Comparison of ENCODE assay signal across 8 cellular contexts in the genomic region with DNA sequence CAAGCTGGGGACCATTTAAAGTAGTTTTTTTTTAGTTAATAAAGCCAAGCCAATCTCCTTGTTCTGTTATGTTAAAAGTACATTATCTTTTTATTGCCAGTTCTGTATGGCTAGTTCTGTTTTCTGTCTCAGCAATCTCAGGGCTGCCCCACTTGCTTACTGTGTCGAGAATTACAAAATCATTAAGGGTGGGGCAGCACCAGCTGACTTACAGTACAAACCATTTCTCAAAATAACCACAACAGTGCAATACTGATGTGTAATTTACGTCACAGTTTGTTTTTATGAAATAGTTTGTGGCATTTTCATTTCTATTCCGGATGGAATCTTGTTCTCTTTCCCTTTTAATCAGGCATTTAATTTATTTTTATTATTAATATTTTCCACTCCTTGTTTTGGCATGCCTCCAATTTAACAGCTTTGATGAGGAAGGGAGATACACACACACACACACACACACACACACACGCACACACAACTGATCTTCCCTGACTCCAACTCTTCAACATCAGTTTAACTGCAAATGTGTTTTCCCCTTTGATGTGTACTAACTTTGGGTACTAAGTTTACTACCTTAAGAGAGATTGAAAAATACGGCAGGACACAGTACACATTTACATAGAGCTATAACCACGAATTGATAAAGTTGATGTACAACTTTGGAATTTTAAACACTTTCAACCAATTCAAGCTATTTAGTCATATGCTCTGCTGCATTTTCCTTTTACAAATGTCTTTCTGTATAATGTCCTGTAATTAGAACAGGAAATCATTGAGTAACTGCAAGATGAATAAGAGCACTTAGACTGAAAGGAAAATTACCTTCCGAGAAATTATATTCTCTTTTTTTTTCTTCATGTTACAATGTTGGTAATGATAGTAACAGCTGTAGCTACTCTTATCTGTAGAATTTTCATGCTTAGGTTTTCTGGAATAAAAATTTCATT.
DNase-seq lines count a peak whose midpoint lies in the region; ATAC-seq, FAIRE-seq and TF ChIP-seq lines count a peak whose summit lies in the region.

No MANE protein-coding gene starts in this region.

- peak; percentile 59 for FAIRE-seq in pancreas (lab: Jason Lieb, UNC)

- H2AFZ ChIP-seq in Loucy (ENCODE audit: low read length), result no peak overlapping the region

- H3K9me2 ChIP-seq in Loucy (replicated peaks; ENCODE audit: low read depth, low read length), result no peaks in the 10 kb centered on the region

- peak overlapping the region; percentile 71 for H3K9ac ChIP-seq in Loucy (ENCODE audit: low read depth, low read length, poor library complexity, severe bottlenecking)

- peaks cover 29% of the 10 kb centered on the region; the same call in 1 of the 2 replicates for H3K36me3 ChIP-seq in Loucy (ENCODE audit: insufficient read depth, low read length)
- H3K36me3 ChIP-seq in pancreas, result no peaks in the 10 kb centered on the region

- H4K20me1 ChIP-seq in Loucy (ENCODE audit: insufficient read depth, low read length, poor library complexity, severe bottlenecking), result no peaks in the 10 kb centered on the region

- ATAC-seq in pancreas, result peak in 3 of 4 donors; percentile 72 to 89 (median 83)

- 55 to 60% methylated on average over 7 of the region's 7 CpGs for WGBS in pancreas, 2 donors

- H3K27me3 ChIP-seq in Loucy (ENCODE audit: insufficient read depth, low read length, poor library complexity, severe bottlenecking) (no peaks in the 10 kb centered on the region), pancreas (no peaks in the 10 kb centered on the region)

- H3F3A ChIP-seq in Loucy (ENCODE audit: low read depth), result peaks cover 11% of the 10 kb centered on the region

- peak overlapping the region in 2 of 4 donors; percentile 39 to 52 for H3K27ac ChIP-seq in pancreas

- H3K9me3 ChIP-seq in Loucy (ENCODE audit: insufficient read depth, low read depth, low read length) (no peaks in the 10 kb centered on the region), pancreas (no peaks in the 10 kb centered on the region)

- peak overlapping the region; percentile 66 for H3K4me3 ChIP-seq in Loucy (ENCODE audit: low read length, poor library complexity, severe bottlenecking)
- no peak overlapping the region for H3K4me3 ChIP-seq in pancreas

- peak overlapping the region; percentile 84 for H3K4me2 ChIP-seq in Loucy (ENCODE audit: low read depth, low read length, poor library complexity, severe bottlenecking)

- no peak for TF ChIP-seq CTCF in Loucy (conservative IDR thresholded peaks at IDR 0.05; ENCODE audit: low read length)
- TF ChIP-seq CTCF in pancreas (IDR thresholded peaks at IDR 0.05), result no peak

- H3K4me1 ChIP-seq in Loucy (ENCODE audit: insufficient read depth, low read length, poor library complexity, severe bottlenecking) (peaks cover 65% of the 10 kb centered on the region), pancreas (no peaks in the 10 kb centered on the region)

- H3K79me2 ChIP-seq in Loucy (ENCODE audit: insufficient read depth, low read length), result peaks cover 94% of the 10 kb centered on the region

- DNase-seq in NCI-H1417 (lab: John Stamatoyannopoulos, UW), result peak in 2 of 3 experiments; percentile 26 to 86
- no peak for DNase-seq in NCI-H1417 treated with DMSO at 0.1 percent for 48 hours (lab: John Stamatoyannopoulos, UW)
- DNase-seq in activated CD4-positive, alpha-beta T cell treated with anti-CD3 and anti-CD28 coated beads, Interleukin-2, amount 50 U/mL, for 1 hour, result peak; percentile 45
- peak; percentile 43 for DNase-seq in epidermal melanocyte (ENCODE audit: insufficient read length, low spot score)
- DNase-seq in pancreas, result peak in 1 of 6 donors; percentile 38
- DNase-seq in iPS-NIHi7 (ENCODE audit: extremely low spot score), result no peak
- DNase-seq in NCI-H526 (lab: John Stamatoyannopoulos, UW), result no peak

- intact Hi-C loops in pancreas (cut with DNase I), result no loop called here

Comparison
In these comparisons a context has a peak if more than half of its experiments do, and no peak if none do; other contexts are left out.
1. DNase-seq: peak in NCI-H1417 (2 of 3), activated CD4-positive, alpha-beta T cell treated with anti-CD3 and anti-CD28 coated beads, Interleukin-2, amount 50 U/mL, for 1 hour (single experiment) and epidermal melanocyte (single experiment); none in NCI-H1417 treated with DMSO at 0.1 percent for 48 hours (single experiment), iPS-NIHi7 (single experiment) and NCI-H526 (0 of 2).